In genomic region chr9:37324261-37324683, GRCh38 we compare ENCODE assay signal across 8 cellular contexts.
DNase-seq lines count a peak whose midpoint lies in the region; ATAC-seq and TF ChIP-seq lines count a peak whose summit lies in the region.

No MANE protein-coding gene starts in this region.

- H3K4me3 Mint-ChIP-seq in IgD-negative memory B cell = peak overlapping the region; percentile 65 to 89 (median 84)
- no peak overlapping the region for H3K4me3 Mint-ChIP-seq in activated T-helper 2 cell treated with anti-CD3 and anti-CD28 coated beads, Interferon-gamma antibody, Interleukin-2, Interleukin-4, amounts not matched to agents 10 μg/mL and 5 μg/mL and 100 μg/mL, durations not matched to agents 14 hours and 24 hours and 36 hours (ENCODE audit: low read depth)

- intact Hi-C loops in head of caudate nucleus (cut with DNase I) = no loop called here
- intact Hi-C loops in activated T-helper 2 cell treated with anti-CD3 and anti-CD28 coated beads, Interferon-gamma antibody, Interleukin-2, Interleukin-4, amounts not matched to agents 10 μg/mL and 5 μg/mL and 100 μg/mL, durations not matched to agents 14 hours and 24 hours and 36 hours (cut with micrococcal nuclease) = loop anchor here (10.0 kb wide), 1 partner anchor 329 kb away; no protein-coding TSS in a partner anchor

- H3K36me3 ChIP-seq in SJCRH30 = peaks cover 5% of the 10 kb centered on the region

- peak; percentile 59 for ATAC-seq in GM21447 (IDR thresholded peaks at IDR 0.05; ENCODE audit: unreplicated experiment)

- peaks cover 3% of the 10 kb centered on the region; the same call in 1 of the 2 replicates for H3K9me3 ChIP-seq in SJCRH30 (replicated peaks)

- no peaks in the 10 kb centered on the region for H3K27me3 ChIP-seq in SJCRH30

- H3K27ac ChIP-seq in SJCRH30 = no peak overlapping the region

- H3K27me3 Mint-ChIP-seq in IgD-negative memory B cell = no peaks in the 10 kb centered on the region
- no peaks in the 10 kb centered on the region for H3K27me3 Mint-ChIP-seq in activated T-helper 2 cell treated with anti-CD3 and anti-CD28 coated beads, Interferon-gamma antibody, Interleukin-2, Interleukin-4, amounts not matched to agents 10 μg/mL and 5 μg/mL and 100 μg/mL, durations not matched to agents 14 hours and 24 hours and 36 hours (ENCODE audit: low read depth)

- H3K4me1 Mint-ChIP-seq in IgD-negative memory B cell = peaks cover 38 to 56% (median 49%) of the 10 kb centered on the region in 3 donors
- peaks cover 1% of the 10 kb centered on the region for H3K4me1 Mint-ChIP-seq in activated T-helper 2 cell treated with anti-CD3 and anti-CD28 coated beads, Interferon-gamma antibody, Interleukin-2, Interleukin-4, amounts not matched to agents 10 μg/mL and 5 μg/mL and 100 μg/mL, durations not matched to agents 14 hours and 24 hours and 36 hours (ENCODE audit: low read depth)

- H3K4me1 ChIP-seq in SJCRH30 = no peaks in the 10 kb centered on the region

- no peak for TF ChIP-seq CTCF in GM12865 (IDR thresholded peaks at IDR 0.05; ENCODE audit: insufficient read depth, low read depth, low read length, missing control alignments)

- H3K36me3 Mint-ChIP-seq in IgD-negative memory B cell = peaks cover 12% of the 10 kb centered on the region
- peaks cover 14% of the 10 kb centered on the region for H3K36me3 Mint-ChIP-seq in activated T-helper 2 cell treated with anti-CD3 and anti-CD28 coated beads, Interferon-gamma antibody, Interleukin-2, Interleukin-4, amounts not matched to agents 10 μg/mL and 5 μg/mL and 100 μg/mL, durations not matched to agents 14 hours and 24 hours and 36 hours (ENCODE audit: low read depth)

- DNase-seq in GM12865 (ENCODE audit: low read depth) (peak; percentile 61), head of caudate nucleus (peak in 28 of 42 donors; percentile 9 to 66 (median 29)), cerebellum (ENCODE audit: low spot score) (no peak), SJCRH30 (no peak)
- DNase-seq in effector CD8-positive, alpha-beta T cell (lab: John Stamatoyannopoulos, UW) = no peak
- DNase-seq in activated T-helper 2 cell treated with anti-CD3 and anti-CD28 coated beads, Interferon-gamma antibody, Interleukin-2, Interleukin-4, amounts not matched to agents 10 μg/mL and 5 μg/mL and 100 μg/mL, durations not matched to agents 14 hours and 24 hours and 36 hours (ENCODE audit: low spot score) = no peak

- H3K4me3 ChIP-seq in GM12865 (ENCODE audit: low read depth, low read length) (peak overlapping the region; percentile 5; the same call in 1 of the 2 replicates), SJCRH30 (no peak overlapping the region)

- H3K27ac Mint-ChIP-seq in IgD-negative memory B cell = peak overlapping the region; percentile 99
- H3K27ac Mint-ChIP-seq in activated T-helper 2 cell treated with anti-CD3 and anti-CD28 coated beads, Interferon-gamma antibody, Interleukin-2, Interleukin-4, amounts not matched to agents 10 μg/mL and 5 μg/mL and 100 μg/mL, durations not matched to agents 14 hours and 24 hours and 36 hours = no peak overlapping the region

- no peaks in the 10 kb centered on the region for H3K9me3 Mint-ChIP-seq in IgD-negative memory B cell
- H3K9me3 Mint-ChIP-seq in activated T-helper 2 cell treated with anti-CD3 and anti-CD28 coated beads, Interferon-gamma antibody, Interleukin-2, Interleukin-4, amounts not matched to agents 10 μg/mL and 5 μg/mL and 100 μg/mL, durations not matched to agents 14 hours and 24 hours and 36 hours = peaks cover 5% of the 10 kb centered on the region

Comparison
In these comparisons a context has a peak if more than half of its experiments do, and no peak if none do; other contexts are left out.
1. DNase-seq: peak in GM12865 (single experiment) and head of caudate nucleus (28 of 42); none in cerebellum (single experiment), effector CD8-positive, alpha-beta T cell (single experiment), SJCRH30 (0 of 2) and activated T-helper 2 cell treated with anti-CD3 and anti-CD28 coated beads, Interferon-gamma antibody, Interleukin-2, Interleukin-4, amounts not matched to agents 10 μg/mL and 5 μg/mL and 100 μg/mL, durations not matched to agents 14 hours and 24 hours and 36 hours (single experiment).